12 cellular contexts compared by ENCODE assay signal in the genomic region with DNA sequence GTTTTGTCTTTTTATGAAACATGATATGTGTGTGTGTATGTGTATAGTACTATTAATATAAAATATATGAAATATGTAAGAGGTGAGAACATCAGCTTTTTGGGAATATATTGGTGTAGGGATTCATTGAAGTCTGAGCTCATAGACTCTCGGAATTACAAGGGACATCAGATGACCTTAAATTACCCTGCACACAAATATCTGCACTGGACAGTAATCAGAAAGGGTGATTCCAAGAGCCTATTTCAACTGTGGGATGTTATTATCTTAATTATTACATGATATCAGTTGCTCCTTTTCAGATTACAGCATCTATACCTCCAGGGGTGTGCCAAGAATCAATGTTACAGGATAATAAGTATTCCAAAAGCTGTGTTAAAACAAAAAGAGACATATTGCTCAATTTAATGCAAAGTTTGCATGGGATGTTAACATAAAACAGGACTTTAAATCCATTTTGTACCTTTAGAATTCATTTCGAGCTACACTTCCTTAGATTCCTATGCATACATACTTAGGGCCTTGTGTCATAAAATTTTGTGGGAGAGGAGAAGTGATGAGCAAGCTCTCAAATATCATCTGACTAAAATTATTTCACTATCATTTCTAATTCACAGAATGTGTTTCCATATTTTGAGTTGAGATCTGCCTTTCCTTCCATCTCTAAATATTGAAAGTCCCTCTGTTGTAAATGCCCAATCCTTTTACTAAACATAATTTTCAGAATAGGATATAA.
A peak's percentile ranks its signal among the peaks of the same experiment; 100 is the strongest.
DNase-seq lines count a peak whose midpoint lies in the region; ATAC-seq and TF ChIP-seq lines count a peak whose summit lies in the region.
"Had no signal": no experiment of that assay in that cellular context is flagged by ENCODE, and none has a peak within 500 bp of the region (broad histone marks: within the 10 kb centered on the region; RNA-seq: fewer than 3 reads in every experiment).

No MANE protein-coding gene starts in this region.

- no peak overlapping the region for H3K27ac Mint-ChIP-seq in naive thymus-derived CD4-positive, alpha-beta T cell
- H3K27ac Mint-ChIP-seq: activated CD4-positive, alpha-beta memory T cell treated with anti-CD3 and anti-CD28 coated beads, Interleukin-2, amount 10 ng/mL, durations not matched to agents 7 days and 5 days; activated T-helper 1 cell treated with anti-CD3 and anti-CD28 coated beads, Interleukin-12 subunit alpha, Interleukin-12 subunit beta, Interleukin-2, Interleukin-4 antibody, amounts not matched to agents 30 ng/mL and 10 ng/mL and 1 ng/mL, durations not matched to agents 14 hours and 24 hours and 36 hours had no signal

- no peak overlapping the region for H2AFZ ChIP-seq in parathyroid adenoma

- TF ChIP-seq POLR2A in heart left ventricle (IDR thresholded peaks at IDR 0.05), result no peak

- H3K36me3 Mint-ChIP-seq in naive thymus-derived CD4-positive, alpha-beta T cell, result no peaks in the 10 kb centered on the region

- H3K27ac ChIP-seq in heart left ventricle, result peak overlapping the region; percentile 47 to 88 (median 72)
- H3K27ac ChIP-seq in parathyroid adenoma, result peak overlapping the region; percentile 96
- H3K27ac ChIP-seq in naive thymus-derived CD4-positive, alpha-beta T cell (ENCODE audit: low read depth, low read length), result no peak overlapping the region

- H3K9ac ChIP-seq in adipocyte (ENCODE audit: low read length) (peak overlapping the region; percentile 21), parathyroid adenoma (no peak overlapping the region)

- H3K27me3 ChIP-seq in adipocyte (replicated peaks; ENCODE audit: control insufficient read depth, insufficient read depth, low read length) (no peaks in the 10 kb centered on the region), heart left ventricle (no peaks in the 10 kb centered on the region), parathyroid adenoma (ENCODE audit: control insufficient read depth, insufficient read depth, low read length) (no peaks in the 10 kb centered on the region)
- no peaks in the 10 kb centered on the region for H3K27me3 ChIP-seq in naive thymus-derived CD4-positive, alpha-beta T cell (ENCODE audit: control insufficient read depth in 2 of 2, insufficient read depth in 2 of 2, low read length in 2 of 2)

- H3K36me3 ChIP-seq in adipocyte (ENCODE audit: control insufficient read depth, insufficient read depth, low read length, severe bottlenecking), result no peaks in the 10 kb centered on the region
- no peaks in the 10 kb centered on the region for H3K36me3 ChIP-seq in heart left ventricle
- no peaks in the 10 kb centered on the region for H3K36me3 ChIP-seq in parathyroid adenoma (ENCODE audit: control insufficient read depth, insufficient read depth, low read length)
- H3K36me3 ChIP-seq in naive thymus-derived CD4-positive, alpha-beta T cell (ENCODE audit: control insufficient read depth in 2 of 3, insufficient read depth in 3 of 3, low read length in 3 of 3), result no peaks in the 10 kb centered on the region

- H3K9me3 ChIP-seq in adipocyte (ENCODE audit: control insufficient read depth, low read length) (no peaks in the 10 kb centered on the region), heart left ventricle (peaks cover 0 to 2% (median 0%) of the 10 kb centered on the region in 12 donors), parathyroid adenoma (ENCODE audit: control insufficient read depth, low read length) (no peaks in the 10 kb centered on the region)
- no peaks in the 10 kb centered on the region for H3K9me3 ChIP-seq in naive thymus-derived CD4-positive, alpha-beta T cell (ENCODE audit: control insufficient read depth in 2 of 3, low read length in 3 of 3)

- H3K4me3 ChIP-seq in adipocyte (ENCODE audit: low read length) (peak overlapping the region; percentile 43), heart left ventricle (no peak overlapping the region), parathyroid adenoma (ENCODE audit: low read depth, low read length) (no peak overlapping the region)
- no peak overlapping the region for H3K4me3 ChIP-seq in naive thymus-derived CD4-positive, alpha-beta T cell (ENCODE audit: low read length)

- no peaks in the 10 kb centered on the region for H3K4me1 Mint-ChIP-seq in naive thymus-derived CD4-positive, alpha-beta T cell
- H3K4me1 Mint-ChIP-seq: activated CD4-positive, alpha-beta memory T cell treated with anti-CD3 and anti-CD28 coated beads, Interleukin-2, amount 10 ng/mL, durations not matched to agents 7 days and 5 days had no signal

- peaks cover 0 to 15% (median 2%) of the 10 kb centered on the region in 11 donors for H3K9me3 Mint-ChIP-seq in naive thymus-derived CD4-positive, alpha-beta T cell

- no peaks in the 10 kb centered on the region for H3K27me3 Mint-ChIP-seq in naive thymus-derived CD4-positive, alpha-beta T cell
- H3K27me3 Mint-ChIP-seq: activated CD4-positive, alpha-beta memory T cell treated with anti-CD3 and anti-CD28 coated beads, Interleukin-2, amount 10 ng/mL, durations not matched to agents 7 days and 5 days had no signal

- CTCF ChIA-PET in naive thymus-derived CD4-positive, alpha-beta T cell (lab: Charles Lee), result no interaction called here

- no peak for TF ChIP-seq CTCF in heart left ventricle (IDR thresholded peaks at IDR 0.05)
- TF ChIP-seq CTCF in parathyroid adenoma (IDR thresholded peaks at IDR 0.05), result no peak

- no peaks in the 10 kb centered on the region for H3K79me2 ChIP-seq in parathyroid adenoma

- ATAC-seq in heart left ventricle (peak; percentile 19 to 46 (median 40)), GM19397 (IDR thresholded peaks at IDR 0.05; ENCODE audit: unreplicated experiment) (no peak)
- ATAC-seq in naive thymus-derived CD4-positive, alpha-beta T cell, result no peak
- ATAC-seq: stimulated activated naive CD8-positive, alpha-beta T cell treated with anti-CD3 and anti-CD28 coated beads, Interleukin-15, Interleukin-2, amounts not matched to agents 100 U/mL and 50 U/mL, for 24 hours had no signal

- peaks cover 30% of the 10 kb centered on the region for H3K4me1 ChIP-seq in adipocyte (ENCODE audit: control insufficient read depth, insufficient read depth, low read length)
- H3K4me1 ChIP-seq in heart left ventricle, result peaks cover 0 to 25% (median 12%) of the 10 kb centered on the region in 12 donors
- H3K4me1 ChIP-seq in parathyroid adenoma, result peaks cover 12% of the 10 kb centered on the region
- no peaks in the 10 kb centered on the region for H3K4me1 ChIP-seq in naive thymus-derived CD4-positive, alpha-beta T cell (ENCODE audit: control insufficient read depth in 2 of 2, insufficient read depth in 2 of 2, low read length in 2 of 2)

- H3K4me2 ChIP-seq in parathyroid adenoma (ENCODE audit: low read length), result peak overlapping the region; percentile 60

- 28 to 37% (median 33%) methylated on average over 2 of the region's 2 CpGs for WGBS in heart left ventricle, 4 donors

- intact Hi-C loops in heart left ventricle (cut with DNase I), result loop anchor here in 1 of 10 donors (2.0 kb wide), 1 partner anchor 23 kb away; no protein-coding TSS in a partner anchor
- intact Hi-C loops in naive thymus-derived CD4-positive, alpha-beta T cell (cut with micrococcal nuclease), result no loop called here

- POLR2A ChIA-PET in naive thymus-derived CD4-positive, alpha-beta T cell (lab: Charles Lee), result no interaction called here

- no peak overlapping the region for H3K4me3 Mint-ChIP-seq in naive thymus-derived CD4-positive, alpha-beta T cell
- H3K4me3 Mint-ChIP-seq: activated CD4-positive, alpha-beta memory T cell treated with anti-CD3 and anti-CD28 coated beads, Interleukin-2, amount 10 ng/mL, durations not matched to agents 7 days and 5 days; activated T-helper 1 cell treated with anti-CD3 and anti-CD28 coated beads, Interleukin-12 subunit alpha, Interleukin-12 subunit beta, Interleukin-2, Interleukin-4 antibody, amounts not matched to agents 30 ng/mL and 10 ng/mL and 1 ng/mL, durations not matched to agents 14 hours and 24 hours and 36 hours had no signal

- DNase-seq in AG08395 (ENCODE audit: low spot score) (peak; percentile 30), adipocyte (ENCODE audit: low read depth) (no peak), heart left ventricle (no peak)
- no peak for DNase-seq in naive thymus-derived CD4-positive, alpha-beta T cell
- no peak for DNase-seq in stimulated activated CD4-positive, alpha-beta T cell treated with anti-CD3 and anti-CD28 coated beads, Interleukin-2, amount 100 ng/mL, for 48 hours
- DNase-seq in stimulated activated CD4-positive, alpha-beta T cell treated with anti-CD3 and anti-CD28 coated beads, Interleukin-4, amount 100 ng/mL, for 4 hours, result no peak
- DNase-seq: activated CD4-positive, alpha-beta memory T cell treated with anti-CD3 and anti-CD28 coated beads, Interleukin-2, amount 10 ng/mL, durations not matched to agents 7 days and 5 days; NCI-H1092 treated with DMSO at 0.1 percent for 48 hours; stimulated activated naive CD8-positive, alpha-beta T cell treated with anti-CD3 and anti-CD28 coated beads, Interleukin-15, Interleukin-2, amounts not matched to agents 100 U/mL and 50 U/mL, for 24 hours had no signal

Comparison
In these comparisons a context has a peak if more than half of its experiments do, and no peak if none do; other contexts are left out.
1. ATAC-seq: peak in heart left ventricle (4 of 4); none in naive thymus-derived CD4-positive, alpha-beta T cell (single experiment) and GM19397 (single experiment).